26 cellular contexts compared by ENCODE assay signal in the genomic region with DNA sequence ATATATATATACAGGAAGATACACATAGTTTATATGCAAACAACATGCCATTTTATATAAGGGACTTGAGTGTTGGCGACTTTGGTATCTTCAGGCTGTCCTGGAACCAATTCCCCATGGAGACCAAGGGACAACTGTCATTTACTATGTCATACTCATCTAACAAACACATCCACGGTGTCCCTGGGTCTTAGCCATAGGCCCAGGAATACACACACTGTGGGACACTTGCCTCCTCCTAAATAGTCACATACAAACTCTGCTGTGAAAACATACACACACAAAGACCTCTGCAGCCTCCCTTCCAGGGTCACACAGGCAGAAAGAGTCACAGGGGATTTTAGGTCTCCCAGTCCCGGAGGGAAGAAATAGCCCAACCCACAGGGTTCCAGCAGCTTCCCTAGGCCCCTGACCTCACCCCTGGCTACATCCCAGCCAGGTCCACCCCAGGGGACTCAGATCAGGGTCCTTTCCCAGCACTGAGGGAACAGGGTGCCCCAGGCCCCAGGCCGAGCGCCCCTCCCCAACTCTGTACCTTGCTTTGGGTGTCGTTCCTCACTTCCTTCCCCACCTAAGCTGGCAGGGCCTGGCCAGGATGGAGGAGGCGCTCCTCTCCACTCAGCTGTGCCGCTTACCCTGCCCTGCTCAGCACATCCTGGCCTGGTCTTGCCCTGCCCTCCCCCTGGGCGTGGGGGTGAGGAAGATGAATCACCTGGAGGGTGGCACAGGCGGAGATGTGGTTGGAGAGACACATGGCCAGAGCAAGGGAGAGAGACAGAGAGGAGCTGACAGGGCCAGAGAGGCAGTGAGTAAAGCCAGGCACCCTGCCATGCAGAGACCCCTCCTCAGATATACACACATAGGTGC. TPM values are rescaled to one million over a fixed set of nuclear protein-coding genes. Genes with fewer than 3 reads are reported as not detected.
A peak's percentile ranks its signal among the peaks of the same experiment; 100 is the strongest.
DNase-seq lines count a peak whose midpoint lies in the region; ATAC-seq, FAIRE-seq and TF ChIP-seq lines count a peak whose summit lies in the region.
"Had no signal": no experiment of that assay in that cellular context is flagged by ENCODE, and none has a peak within 500 bp of the region (broad histone marks: within the 10 kb centered on the region; RNA-seq: fewer than 3 reads in every experiment).

No MANE protein-coding gene starts in this region.

- no peak overlapping the region for H3K4me2 ChIP-seq in astrocyte (ENCODE audit: low read length)

- ATAC-seq in left ventricle myocardium superior (peak; percentile 63), GM21717 (IDR thresholded peaks at IDR 0.05; ENCODE audit: unreplicated experiment) (no peak)
- ATAC-seq: GM12878; naive thymus-derived CD8-positive, alpha-beta T cell; stimulated activated memory B cell treated with anti-CD40 and anti-IgM and Interleukin-4, amounts not matched to agents 10 μg/mL and 1 μg/mL and 100 μg/mL, for 72 hours; T-helper 17 cell had no signal

- peaks cover 11% of the 10 kb centered on the region for H3K79me2 ChIP-seq in astrocyte (ENCODE audit: insufficient read depth, low read length)

- H3K27ac Mint-ChIP-seq in astrocyte (ENCODE audit: unreplicated experiment) = no peak overlapping the region
- H3K27ac Mint-ChIP-seq: CD4-positive, alpha-beta T cell; dendritic cell treated with granulocyte-macrophage colony-stimulating factor and Interleukin-4, amounts not matched to agents 40 ng/mL and 50 ng/mL, for 4 days; stimulated activated memory B cell treated with anti-CD40 and anti-IgM and Interleukin-4, amounts not matched to agents 10 μg/mL and 1 μg/mL and 100 μg/mL, for 72 hours; T-helper 17 cell had no signal

- no peak overlapping the region for H3K4me3 ChIP-seq in astrocyte (ENCODE audit: insufficient read depth, low read depth, low read length)
- H3K4me3 ChIP-seq: GM12878, ovary, SJCRH30 had no signal

- H3K27ac ChIP-seq in astrocyte (ENCODE audit: low read depth, low read length) = no peak overlapping the region
- H3K27ac ChIP-seq: ovary, SJCRH30, WERI-Rb-1 had no signal

- H3K36me3 Mint-ChIP-seq in astrocyte (ENCODE audit: low read depth, unreplicated experiment) = no peaks in the 10 kb centered on the region
- H3K36me3 Mint-ChIP-seq: naive thymus-derived CD8-positive, alpha-beta T cell; stimulated activated memory B cell treated with anti-CD40 and anti-IgM and Interleukin-4, amounts not matched to agents 10 μg/mL and 1 μg/mL and 100 μg/mL, for 72 hours had no signal

- H3K9me3 ChIP-seq in astrocyte (ENCODE audit: insufficient read depth, low read depth, low read length) = no peaks in the 10 kb centered on the region
- H3K9me3 ChIP-seq: ovary, SJCRH30 had no signal

- H4K20me1 ChIP-seq in astrocyte (ENCODE audit: insufficient read depth, low read length) = no peaks in the 10 kb centered on the region

- H3K27me3 Mint-ChIP-seq in astrocyte (ENCODE audit: low read depth, unreplicated experiment) = no peaks in the 10 kb centered on the region
- H3K27me3 Mint-ChIP-seq: CD4-positive, alpha-beta T cell; dendritic cell treated with granulocyte-macrophage colony-stimulating factor and Interleukin-4, amounts not matched to agents 40 ng/mL and 50 ng/mL, for 4 days; stimulated activated memory B cell treated with anti-CD40 and anti-IgM and Interleukin-4, amounts not matched to agents 10 μg/mL and 1 μg/mL and 100 μg/mL, for 72 hours had no signal

- no peaks in the 10 kb centered on the region for H3K9me3 Mint-ChIP-seq in astrocyte (ENCODE audit: unreplicated experiment)
- H3K9me3 Mint-ChIP-seq: CD4-positive, alpha-beta T cell; dendritic cell treated with granulocyte-macrophage colony-stimulating factor and Interleukin-4, amounts not matched to agents 40 ng/mL and 50 ng/mL, for 4 days; stimulated activated memory B cell treated with anti-CD40 and anti-IgM and Interleukin-4, amounts not matched to agents 10 μg/mL and 1 μg/mL and 100 μg/mL, for 72 hours had no signal

- peak; percentile 71 for DNase-seq in ACHN
- peak; percentile 87 for DNase-seq in HK-2 (ENCODE audit: unreplicated experiment)
- no peak for DNase-seq in astrocyte (ENCODE audit: low read depth)
- no peak for DNase-seq in left ventricle myocardium superior
- no peak for DNase-seq in NCI-H345 (lab: John Stamatoyannopoulos, UW)
- no peak for DNase-seq in NOMO-1 treated with DMSO at 0.1 percent for 48 hours (lab: John Stamatoyannopoulos, UW; ENCODE audit: unreplicated experiment)
- DNase-seq in epidermal melanocyte (ENCODE audit: insufficient read length, low spot score) = no peak
- DNase-seq: activated CD4-positive, alpha-beta T cell treated with anti-CD3 and anti-CD28 coated beads, Interleukin-2, amount 50 U/mL, for 48 hours; activated gamma-delta T cell; activated T-cell treated with anti-CD3 and anti-CD28 coated beads for 4 hours; CD4-positive, alpha-beta T cell; DMS153; foreskin melanocyte; H7; naive thymus-derived CD8-positive, alpha-beta T cell; NCI-H526 treated with DMSO at 0.1 percent for 48 hours; ovary; SJCRH30; T-helper 17 cell; WERI-Rb-1 had no signal

- intact Hi-C loops in left ventricle myocardium superior (cut with micrococcal nuclease) = no loop called here

- no peaks in the 10 kb centered on the region for H3K4me1 ChIP-seq in astrocyte (ENCODE audit: insufficient read depth, low read length)
- H3K4me1 ChIP-seq: SJCRH30 had no signal

- in situ Hi-C loops in ACHN (cut with HindIII; ENCODE audit: low pct_ligation_motif_present, low pct_unique_long_range_greater_than_20kb, low sequenced_read_pairs) = no loop called here

- H2AFZ ChIP-seq in astrocyte (ENCODE audit: low read depth, low read length) = no peak overlapping the region

- peak; percentile 58 for FAIRE-seq in astrocyte (lab: Jason Lieb, UNC)
- FAIRE-seq: endothelial cell of umbilical vein, GM12878, GM19239 had no signal

- H3K4me1 Mint-ChIP-seq in astrocyte (ENCODE audit: low read depth, unreplicated experiment) = peaks cover 2% of the 10 kb centered on the region
- H3K4me1 Mint-ChIP-seq: naive thymus-derived CD8-positive, alpha-beta T cell; T-helper 17 cell had no signal

- H3K4me3 Mint-ChIP-seq in astrocyte (ENCODE audit: unreplicated experiment) = no peak overlapping the region
- H3K4me3 Mint-ChIP-seq: CD4-positive, alpha-beta T cell; dendritic cell treated with granulocyte-macrophage colony-stimulating factor and Interleukin-4, amounts not matched to agents 40 ng/mL and 50 ng/mL, for 4 days; naive thymus-derived CD8-positive, alpha-beta T cell; stimulated activated memory B cell treated with anti-CD40 and anti-IgM and Interleukin-4, amounts not matched to agents 10 μg/mL and 1 μg/mL and 100 μg/mL, for 72 hours; T-helper 17 cell had no signal

- H3K36me3 ChIP-seq in astrocyte (ENCODE audit: insufficient read depth, low read length) = no peaks in the 10 kb centered on the region
- H3K36me3 ChIP-seq: ovary, SJCRH30, WERI-Rb-1 had no signal

- TF ChIP-seq CTCF in astrocyte (IDR thresholded peaks at IDR 0.05; ENCODE audit: insufficient read depth, low read depth, low read length) = no peak

- no peak overlapping the region for H3K9ac ChIP-seq in astrocyte (ENCODE audit: low read length)

- H3K27me3 ChIP-seq in astrocyte (ENCODE audit: insufficient read depth, low read length) = no peaks in the 10 kb centered on the region
- H3K27me3 ChIP-seq: ovary, SJCRH30 had no signal

RNA-seq across cellular contexts. Expression of gene FGD1, which starts 21.8 kb away (rescaled TPM):
- total RNA-seq in astrocyte (18.0 and 18.6 TPM in 2 replicates), left ventricle myocardium superior (6.3 TPM)

RNA-seq across cellular contexts. Expression of gene TSR2, which starts 34.0 kb away (rescaled TPM):
- 25.5 and 28.7 TPM in 2 replicates for total RNA-seq in astrocyte
- 39.7 TPM for total RNA-seq in left ventricle myocardium superior

RNA-seq across cellular contexts. Expression of gene GNL3L, which starts 55.8 kb away (rescaled TPM):
- total RNA-seq in astrocyte (40.5 and 46.5 TPM in 2 replicates), left ventricle myocardium superior (19.9 TPM)

Comparison
In these comparisons a context has a peak if more than half of its experiments do, and no peak if none do; other contexts are left out.
1. DNase-seq: peak in ACHN (single experiment) and HK-2 (single experiment); none in astrocyte (single experiment), left ventricle myocardium superior (single experiment), NCI-H345 (single experiment), NOMO-1 treated with DMSO at 0.1 percent for 48 hours (single experiment) and epidermal melanocyte (single experiment).